ENCODE assay signal across 24 cellular contexts in genomic region chr13:107104631-107105030, GRCh38.
DNase-seq lines count a peak whose midpoint lies in the region; ATAC-seq and TF ChIP-seq lines count a peak whose summit lies in the region.
"Had no signal": no experiment of that assay in that cellular context is flagged by ENCODE, and none has a peak within 500 bp of the region (broad histone marks: within the 10 kb centered on the region; RNA-seq: fewer than 3 reads in every experiment).

No MANE protein-coding gene starts in this region.

- H3K9me3 Mint-ChIP-seq in activated CD4-positive, alpha-beta T cell treated with anti-CD3 and anti-CD28 coated beads, Interleukin-2, amount 10 ng/mL, durations not matched to agents 24 days and 14 days: no peaks in the 10 kb centered on the region

- no peak overlapping the region for H3K4me3 Mint-ChIP-seq in activated CD4-positive, alpha-beta T cell treated with anti-CD3 and anti-CD28 coated beads, Interleukin-2, amount 10 ng/mL, durations not matched to agents 24 days and 14 days
- H3K4me3 Mint-ChIP-seq: CD4-positive, alpha-beta memory T cell had no signal

- in situ Hi-C loops in astrocyte of the cerebellum (cut with HindIII; ENCODE audit: low sequenced_read_pairs): no loop called here

- ATAC-seq in GM18861 (IDR thresholded peaks at IDR 0.05; ENCODE audit: unreplicated experiment): no peak
- ATAC-seq: A549 had no signal

- H3K27me3 Mint-ChIP-seq in activated CD4-positive, alpha-beta T cell treated with anti-CD3 and anti-CD28 coated beads, Interleukin-2, amount 10 ng/mL, durations not matched to agents 24 days and 14 days: no peaks in the 10 kb centered on the region

- H3K4me3 ChIP-seq in astrocyte of the cerebellum (ENCODE audit: low read depth, low read length): no peak overlapping the region
- H3K4me3 ChIP-seq: A549; BLaER1 treated with 17β-estradiol and CSF1 and Interleukin-3, amounts not matched to agents 10 nM and 100 nM had no signal

- DNase-seq in EH (ENCODE audit: low read depth): peak; percentile 6
- peak; percentile 50 for DNase-seq in astrocyte of the cerebellum (ENCODE audit: low read depth)
- DNase-seq in fibroblast of peridontal ligament (ENCODE audit: extremely low read depth): peak; percentile 46
- DNase-seq in smooth muscle cell of the brain vasculature (ENCODE audit: low read depth, low spot score): peak; percentile 15
- DNase-seq in activated CD4-positive, alpha-beta T cell treated with anti-CD3 and anti-CD28 coated beads, Interleukin-2, amount 10 ng/mL, durations not matched to agents 24 days and 14 days: no peak
- no peak for DNase-seq in putamen (ENCODE audit: low spot score)
- DNase-seq: Caco-2; CD4-positive, alpha-beta memory T cell; DMS 273 treated with DMSO at 0.1 percent for 48 hours; DND-41; KG1; NCI-H1092 treated with DMSO at 0.1 percent for 48 hours; NCI-H1436 treated with DMSO at 0.1 percent for 48 hours; NCI-H2029 treated with DMSO at 0.1 percent for 48 hours; NCI-H2171; NCI-H345; NCI-H524; NCI-H774; NK-92 treated with Interleukin-12 subunit alpha and Interleukin-12 subunit beta, amount 100 ng/mL, for 24 hours; SHP77 treated with DMSO at 0.1 percent for 48 hours; SK-N-SH had no signal

- H3K36me3 Mint-ChIP-seq in activated CD4-positive, alpha-beta T cell treated with anti-CD3 and anti-CD28 coated beads, Interleukin-2, amount 10 ng/mL, durations not matched to agents 24 days and 14 days (ENCODE audit: low read depth): no peaks in the 10 kb centered on the region
- H3K36me3 Mint-ChIP-seq: CD4-positive, alpha-beta memory T cell had no signal

- no peak for TF ChIP-seq CTCF in astrocyte of the cerebellum (IDR thresholded peaks at IDR 0.05; ENCODE audit: low read depth, low read length, missing control alignments)

- intact Hi-C loops in activated CD4-positive, alpha-beta T cell treated with anti-CD3 and anti-CD28 coated beads, Interleukin-2, amount 10 ng/mL, durations not matched to agents 24 days and 14 days (cut with micrococcal nuclease): no loop called here

- H3K4me1 Mint-ChIP-seq in activated CD4-positive, alpha-beta T cell treated with anti-CD3 and anti-CD28 coated beads, Interleukin-2, amount 10 ng/mL, durations not matched to agents 24 days and 14 days: no peaks in the 10 kb centered on the region
- H3K4me1 Mint-ChIP-seq: CD4-positive, alpha-beta memory T cell had no signal

- no peak overlapping the region for H3K27ac Mint-ChIP-seq in activated CD4-positive, alpha-beta T cell treated with anti-CD3 and anti-CD28 coated beads, Interleukin-2, amount 10 ng/mL, durations not matched to agents 24 days and 14 days
- H3K27ac Mint-ChIP-seq: CD4-positive, alpha-beta memory T cell had no signal

Comparison
In these comparisons a context has a peak if more than half of its experiments do, and no peak if none do; other contexts are left out.
1. DNase-seq: peak in EH (single experiment), astrocyte of the cerebellum (single experiment), fibroblast of peridontal ligament (single experiment) and smooth muscle cell of the brain vasculature (single experiment); none in activated CD4-positive, alpha-beta T cell treated with anti-CD3 and anti-CD28 coated beads, Interleukin-2, amount 10 ng/mL, durations not matched to agents 24 days and 14 days (single experiment) and putamen (single experiment).